In genomic region chr19:28855216-28855615, GRCh38 we compare ENCODE assay signal across 26 cellular contexts.
DNase-seq lines count a peak whose midpoint lies in the region; ATAC-seq, FAIRE-seq and TF ChIP-seq lines count a peak whose summit lies in the region.
"Had no signal": no experiment of that assay in that cellular context is flagged by ENCODE, and none has a peak within 500 bp of the region (broad histone marks: within the 10 kb centered on the region; RNA-seq: fewer than 3 reads in every experiment).

No MANE protein-coding gene starts in this region.

- no peak for TF ChIP-seq RAD21 in HepG2 (CRISPR knock-in tag; IDR thresholded peaks at IDR 0.05)
- no peak for TF ChIP-seq RAD21 in IMR-90 (IDR thresholded peaks at IDR 0.05; ENCODE audit: low read length)
- TF ChIP-seq RAD21 in K562 (CRISPR knock-in tag; conservative IDR thresholded peaks at IDR 0.05 in 1 of 2, IDR thresholded peaks at IDR 0.05 in 1 of 2) = no peak

- H2BK15ac ChIP-seq in IMR-90 (ENCODE audit: low read depth, low read length) = no peak overlapping the region

- in situ Hi-C loops in HepG2 (cut with HindIII; ENCODE audit: extremely low pct_ligation_motif_present, low pct_unique_long_range_greater_than_20kb) = no loop called here
- in situ Hi-C loops in IMR-90 (cut with MboI; ENCODE audit: low sequenced_read_pairs) = no loop called here
- in situ Hi-C loops in K562 (cut with MboI) = no loop called here

- 8% methylated on average over 3 of the region's 3 CpGs for WGBS in HepG2 (ENCODE audit: low lambda C conversion rate)
- WGBS in right lobe of liver (ENCODE audit: insufficient coverage, low coverage, low lambda C conversion rate, missing lambda C conversion rate) = 28% methylated on average over 3 of the region's 3 CpGs
- no CpG with 5 or more reads among the region's 3 CpGs for WGBS in IMR-90 (ENCODE audit: extremely low coverage in 2 of 2, insufficient read length in 1 of 2), 2 experiments
- 0% methylated on average over 3 of the region's 3 CpGs for WGBS in K562 (ENCODE audit: insufficient coverage, low coverage, missing lambda C conversion rate)

- H2BK120ac ChIP-seq in IMR-90 (ENCODE audit: low read depth, low read length) = no peak overlapping the region

- no peak overlapping the region for H3K4me2 ChIP-seq in HepG2 (ENCODE audit: low read depth, low read length)
- H3K4me2 ChIP-seq in IMR-90 (ENCODE audit: low read depth, low read length) = no peak overlapping the region
- no peak overlapping the region for H3K4me2 ChIP-seq in K562 (ENCODE audit: insufficient read depth, low read length)
- H3K4me2 ChIP-seq: BLaER1 had no signal

- POLR2A ChIA-PET in HepG2 (lab: Yijun Ruan, JAX) (no interaction called here), IMR-90 (lab: Charles Lee; ENCODE audit: unreplicated experiment) (no interaction called here), K562 (lab: Yijun Ruan, JAX) (no interaction called here)

- H3K23ac ChIP-seq in IMR-90 (ENCODE audit: low read depth, low read length) = no peak overlapping the region

- DNase-seq in HepG2 (ENCODE audit: low spot score) = no peak
- no peak for DNase-seq in right lobe of liver
- no peak for DNase-seq in IMR-90
- no peak for DNase-seq in K562 (ENCODE audit: extremely low read depth in 1 of 4, low spot score in 3 of 4)
- no peak for DNase-seq in hippocampal formation (lab: John Stamatoyannopoulos, UW)
- DNase-seq in NCI-H2196 (lab: John Stamatoyannopoulos, UW; ENCODE audit: unreplicated experiment) = no peak
- DNase-seq: ACHN; BE2C; C1 segment of cervical spinal cord; CD4-positive, alpha-beta memory T cell; CD4-positive, CD25-positive, alpha-beta regulatory T cell; CD8-positive, alpha-beta memory T cell; COR-L47; DMS 273 treated with DMSO at 0.1 percent for 48 hours; DMS153; DMS53; DMS79; DND-41; EL; GDM1 had no signal

- ATAC-seq in HepG2 (no peak), right lobe of liver (no peak), IMR-90 (ENCODE audit: low read depth) (no peak), K562 (no peak), GM18505 (IDR thresholded peaks at IDR 0.05; ENCODE audit: unreplicated experiment) (no peak)
- ATAC-seq: GM12878 had no signal

- H3K9me1 ChIP-seq in IMR-90 (ENCODE audit: insufficient read depth, low read length) (no peaks in the 10 kb centered on the region), K562 (ENCODE audit: control insufficient read depth, insufficient read depth, low read length) (no peaks in the 10 kb centered on the region)

- no peaks in the 10 kb centered on the region for H3K79me1 ChIP-seq in IMR-90 (ENCODE audit: low read depth in 1 of 2, low read length in 2 of 2)

- no peak overlapping the region for H2BK5ac ChIP-seq in IMR-90 (ENCODE audit: low read depth, low read length, poor library complexity, severe bottlenecking)

- no peak overlapping the region for H2BK20ac ChIP-seq in IMR-90 (ENCODE audit: low read depth, low read length)

- H3K27ac ChIP-seq in HepG2 (ENCODE audit: extremely low read length, insufficient read depth, low read length) = no peak overlapping the region
- no peak overlapping the region for H3K27ac ChIP-seq in right lobe of liver
- no peak overlapping the region for H3K27ac ChIP-seq in IMR-90 (ENCODE audit: insufficient read depth, low read length)
- H3K27ac ChIP-seq in K562 (ENCODE audit: extremely low read depth, low read depth, low read length) = no peak overlapping the region
- H3K27ac ChIP-seq: 22Rv1, BLaER1 had no signal

- intact Hi-C loops in HepG2 (cut with micrococcal nuclease; ENCODE audit: unreplicated experiment) (no loop called here), right lobe of liver (cut with DNase I) (no loop called here), IMR-90 (cut with micrococcal nuclease) (no loop called here), K562 (cut with micrococcal nuclease) (no loop called here)

- no peak overlapping the region for H3K4ac ChIP-seq in IMR-90 (ENCODE audit: low read depth, low read length)

- no peak overlapping the region for H2AK5ac ChIP-seq in IMR-90 (ENCODE audit: low read depth, low read length)

- no peak for TF ChIP-seq CTCF in HepG2 (CRISPR knock-in tag; IDR thresholded peaks at IDR 0.05)
- TF ChIP-seq CTCF in right lobe of liver (IDR thresholded peaks at IDR 0.05) = no peak
- TF ChIP-seq CTCF in IMR-90 (conservative IDR thresholded peaks at IDR 0.05; ENCODE audit: low read depth, low read length) = no peak
- TF ChIP-seq CTCF in K562 (IDR thresholded peaks at IDR 0.05 in 2 of 3, conservative IDR thresholded peaks at IDR 0.05 in 1 of 3; ENCODE audit: insufficient read depth in 2 of 3, low read depth in 1 of 3, low read length in 3 of 3) = no peak

- H2AK9ac ChIP-seq in IMR-90 (replicated peaks; ENCODE audit: low read depth, low read length, poor library complexity) = no peak overlapping the region

- dilution Hi-C loops in IMR-90 (cut with HindIII; ENCODE audit: low sequenced_read_pairs, unreplicated experiment) = no loop called here

- H3K9me3 ChIP-seq in HepG2 (ENCODE audit: low read length) (peaks cover 48% of the 10 kb centered on the region), right lobe of liver (no peaks in the 10 kb centered on the region), IMR-90 (ENCODE audit: control insufficient read depth, insufficient read depth, low read length) (no peaks in the 10 kb centered on the region), K562 (replicated peaks; ENCODE audit: control insufficient read depth, insufficient read depth, low read depth, low read length) (no peaks in the 10 kb centered on the region)
- H3K9me3 ChIP-seq: BE2C had no signal

- no peak overlapping the region for H3K56ac ChIP-seq in IMR-90 (ENCODE audit: extremely low read depth, insufficient read depth, low read length)

- H3K79me2 ChIP-seq in HepG2 (ENCODE audit: insufficient read depth, low read length) (no peaks in the 10 kb centered on the region), K562 (ENCODE audit: control insufficient read depth, insufficient read depth, low read length) (no peaks in the 10 kb centered on the region)

- H4K8ac ChIP-seq in IMR-90 (ENCODE audit: low read depth in 2 of 2, low read length in 2 of 2) = no peak overlapping the region

- no peaks in the 10 kb centered on the region for H4K20me1 ChIP-seq in HepG2 (ENCODE audit: insufficient read depth, low read length)
- H4K20me1 ChIP-seq in IMR-90 (ENCODE audit: insufficient read depth, low read length) = no peaks in the 10 kb centered on the region
- no peaks in the 10 kb centered on the region for H4K20me1 ChIP-seq in K562 (replicated peaks; ENCODE audit: control insufficient read depth, insufficient read depth, low read length)
- H4K20me1 ChIP-seq: BLaER1 had no signal

- H4K91ac ChIP-seq in IMR-90 (ENCODE audit: insufficient read depth, low read depth, low read length) = no peak overlapping the region

- no peak overlapping the region for H3K18ac ChIP-seq in IMR-90 (ENCODE audit: low read depth, low read length)

- TF ChIP-seq POLR2A in HepG2 (IDR thresholded peaks at IDR 0.05; ENCODE audit: insufficient read depth in 1 of 2, low read depth in 2 of 2, low read length in 2 of 2) = no peak
- no peak for TF ChIP-seq POLR2A in right lobe of liver (IDR thresholded peaks at IDR 0.05)
- TF ChIP-seq POLR2A in IMR-90 (IDR thresholded peaks at IDR 0.05; ENCODE audit: low read depth, low read length) = no peak
- no peak for TF ChIP-seq POLR2A in K562 (conservative IDR thresholded peaks at IDR 0.05)
- no peak for TF ChIP-seq POLR2A in GM18505 (IDR thresholded peaks at IDR 0.05; ENCODE audit: borderline replicate concordance, extremely low read depth, insufficient read depth, insufficient read length)

- H3K9ac ChIP-seq in HepG2 (ENCODE audit: insufficient read depth, low read depth, low read length) (no peak overlapping the region), IMR-90 (ENCODE audit: low read depth, low read length) (no peak overlapping the region), K562 (ENCODE audit: insufficient read depth in 1 of 2, low read depth in 2 of 2, low read length in 2 of 2) (no peak overlapping the region)
- H3K9ac ChIP-seq: BLaER1 had no signal

- BruUV-seq in HepG2 (replicated peaks; lab: Mats Ljungman, UMichigan) (no TSS peak), IMR-90 (replicated peaks; lab: Mats Ljungman, UMichigan) (no TSS peak), K562 (replicated peaks; lab: Mats Ljungman, UMichigan) (no TSS peak)

- H4K5ac ChIP-seq in IMR-90 (ENCODE audit: low read depth, low read length) = no peak overlapping the region

- FAIRE-seq in HepG2 (lab: Jason Lieb, UNC) (no peak), K562 (lab: Jason Lieb, UNC) (no peak)
- FAIRE-seq: GM12878, GM12892, GM19239 had no signal

- no peak overlapping the region for H3K4me3 ChIP-seq in HepG2 (replicated peaks in 1 of 3; ENCODE audit: insufficient read depth in 1 of 3, low read depth in 2 of 3, low read length in 3 of 3)
- no peak overlapping the region for H3K4me3 ChIP-seq in right lobe of liver
- H3K4me3 ChIP-seq in IMR-90 (ENCODE audit: insufficient read depth, low read depth, low read length) = no peak overlapping the region
- H3K4me3 ChIP-seq in K562 = no peak overlapping the region
- H3K4me3 ChIP-seq: BLaER1, GM12878 had no signal

- TF ChIP-seq EP300 in HepG2 (IDR thresholded peaks at IDR 0.05; ENCODE audit: low read depth in 2 of 2, low read length in 2 of 2) (no peak), HepG2 (CRISPR knock-in tag; IDR thresholded peaks at IDR 0.05; ENCODE audit: borderline replicate concordance) (no peak), K562 (IDR thresholded peaks at IDR 0.05; ENCODE audit: low read length) (no peak)

- H3K14ac ChIP-seq in IMR-90 (replicated peaks; ENCODE audit: low read depth, low read length) = no peak overlapping the region

- no peaks in the 10 kb centered on the region for H3K27me3 ChIP-seq in HepG2 (ENCODE audit: control insufficient read depth in 1 of 2, insufficient read depth in 2 of 2, low read length in 2 of 2)
- H3K27me3 ChIP-seq in right lobe of liver = no peaks in the 10 kb centered on the region
- no peaks in the 10 kb centered on the region for H3K27me3 ChIP-seq in IMR-90 (ENCODE audit: control insufficient read depth, insufficient read depth, low read length)
- H3K27me3 ChIP-seq in K562 (ENCODE audit: control insufficient read depth in 2 of 2, insufficient read depth in 2 of 2, low read length in 2 of 2) = no peaks in the 10 kb centered on the region
- H3K27me3 ChIP-seq: BE2C, BLaER1 had no signal

- no peak overlapping the region for H2AFZ ChIP-seq in HepG2 (ENCODE audit: low read length)
- H2AFZ ChIP-seq in IMR-90 (replicated peaks; ENCODE audit: low read length, poor library complexity) = no peak overlapping the region
- no peak overlapping the region for H2AFZ ChIP-seq in K562 (ENCODE audit: low read depth, low read length)

- CTCF ChIA-PET in HepG2 (lab: Yijun Ruan, JAX; ENCODE audit: low intra/inter-chr PET ratio, low total read pairs) = no interaction called here
- CTCF ChIA-PET in IMR-90 (lab: Yijun Ruan, JAX) = no interaction called here
- CTCF ChIA-PET in K562 (lab: Yijun Ruan, JAX; ENCODE audit: low intra/inter-chr PET ratio) = no interaction called here

- no peaks in the 10 kb centered on the region for H3K36me3 ChIP-seq in HepG2 (replicated peaks in 1 of 2; ENCODE audit: control insufficient read depth in 1 of 2, insufficient read depth in 2 of 2, low read length in 2 of 2)
- no peaks in the 10 kb centered on the region for H3K36me3 ChIP-seq in right lobe of liver
- H3K36me3 ChIP-seq in IMR-90 (ENCODE audit: control insufficient read depth, insufficient read depth, low read length) = no peaks in the 10 kb centered on the region
- no peaks in the 10 kb centered on the region for H3K36me3 ChIP-seq in K562 (ENCODE audit: control insufficient read depth, insufficient read depth, low read length)
- H3K36me3 ChIP-seq: BE2C, BLaER1 had no signal

- H3K4me1 ChIP-seq in HepG2 (ENCODE audit: insufficient read depth, low read length) (no peaks in the 10 kb centered on the region), right lobe of liver (no peaks in the 10 kb centered on the region), IMR-90 (ENCODE audit: control insufficient read depth, insufficient read depth, low read length) (no peaks in the 10 kb centered on the region), K562 (replicated peaks in 1 of 2; ENCODE audit: control insufficient read depth in 2 of 2, insufficient read depth in 2 of 2, low read length in 2 of 2) (no peaks in the 10 kb centered on the region)
- H3K4me1 ChIP-seq: BE2C had no signal

Comparison
In these comparisons a context has a peak if more than half of its experiments do, and no peak if none do; other contexts are left out.
1. Of the 241 proteins assayed by ChIP-seq in both HepG2 and K562: peak only in HepG2: MAFF and MAFK; only in K562: MAFG; in both: none; in neither: 238.